Comparison of ENCODE assay signal across 28 cellular contexts in the genomic region with DNA sequence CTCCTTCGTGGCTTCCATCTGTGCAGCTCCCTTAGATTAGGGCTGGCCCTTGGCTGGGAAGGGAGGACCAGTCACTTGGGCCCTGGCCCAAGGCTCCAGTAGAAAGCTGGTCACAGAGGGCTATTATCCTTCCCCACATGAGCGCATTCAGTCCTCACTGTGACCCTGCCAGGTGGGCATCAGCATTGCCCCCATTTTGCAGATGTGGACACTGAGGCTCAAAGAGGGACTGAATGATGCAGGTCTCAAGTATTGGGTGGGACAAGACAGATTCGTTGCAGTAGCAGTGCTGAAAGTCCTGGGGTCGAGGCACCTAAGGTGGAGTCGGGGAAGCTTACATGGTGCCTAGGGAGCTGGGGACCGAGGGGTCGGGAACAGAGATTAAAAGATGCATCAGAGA.
"Had no signal": no experiment of that assay in that cellular context is flagged by ENCODE, and none has a peak within 500 bp of the region (broad histone marks: within the 10 kb centered on the region; RNA-seq: fewer than 3 reads in every experiment).

No MANE protein-coding gene starts in this region.

- ATAC-seq: activated T-cell treated with anti-CD3 and anti-CD28 coated beads, Interleukin-2, amount 50 U/mL, for 72 hours; effector memory CD8-positive, alpha-beta T cell; foreskin keratinocyte; gastrocnemius medialis; heart right ventricle had no signal

- H2AFZ ChIP-seq: hepatocyte had no signal

- H3K27me3 ChIP-seq: foreskin keratinocyte had no signal

- FAIRE-seq: astrocyte, colon had no signal

- H3K4me3 ChIP-seq: esophagus muscularis mucosa, gastrocnemius medialis, heart right ventricle, hepatocyte had no signal

- H3K4me1 ChIP-seq: foreskin keratinocyte, gastrocnemius medialis, heart right ventricle had no signal

- H3K9me3 ChIP-seq: esophagus muscularis mucosa, gastrocnemius medialis, heart right ventricle had no signal

- H3K79me2 ChIP-seq: hepatocyte had no signal

- DNase-seq: activated CD4-positive, alpha-beta memory T cell treated with anti-CD3 and anti-CD28 coated beads, Interleukin-2, amount 10 ng/mL, durations not matched to agents 7 days and 5 days; activated CD4-positive, alpha-beta T cell treated with anti-CD3 and anti-CD28 coated beads for 1 hour; activated CD4-positive, alpha-beta T cell treated with anti-CD3 and anti-CD28 coated beads for 4 hours; activated CD4-positive, alpha-beta T cell treated with anti-CD3 and anti-CD28 coated beads, Interleukin-2, amount 10 ng/mL, durations not matched to agents 7 days and 5 days; activated CD4-positive, alpha-beta T cell treated with anti-CD3 and anti-CD28 coated beads, Interleukin-2, amount 50 U/mL, for 4 hours; activated CD8-positive, alpha-beta memory T cell treated with anti-CD3 and anti-CD28 coated beads, Interleukin-2, amount 50 U/mL, for 48 hours; activated gamma-delta T cell treated with Interleukin-2 at 50 U/mL for 16 hours; activated naive CD4-positive, alpha-beta T cell treated with anti-CD3 and anti-CD28 coated beads, Interleukin-2, amount 50 U/mL, for 16 hours; activated naive CD4-positive, alpha-beta T cell treated with Interleukin-2 at 50 U/mL for 16 hours; activated T-cell treated with anti-CD3 and anti-CD28 coated beads for 4 hours; activated T-cell treated with anti-CD3 and anti-CD28 coated beads, Interleukin-2, amount 50 U/mL, for 24 hours; activated T-cell treated with anti-CD3 and anti-CD28 coated beads, Interleukin-2, amount 50 U/mL, for 72 hours; amniotic stem cell; anterior cingulate cortex; caudate nucleus; cortex of kidney; dermis blood vessel endothelial cell; effector CD4-positive, alpha-beta T cell; effector memory CD8-positive, alpha-beta T cell; erythroblast; foreskin keratinocyte; gastrocnemius medialis; heart right ventricle; T-helper 2 cell had no signal

- H3K36me3 ChIP-seq: esophagus muscularis mucosa, gastrocnemius medialis, heart right ventricle had no signal

- H3K4me2 ChIP-seq: hepatocyte had no signal

- H3K27ac ChIP-seq: esophagus muscularis mucosa, foreskin keratinocyte, gastrocnemius medialis, heart right ventricle, hepatocyte had no signal
